In the genomic region with DNA sequence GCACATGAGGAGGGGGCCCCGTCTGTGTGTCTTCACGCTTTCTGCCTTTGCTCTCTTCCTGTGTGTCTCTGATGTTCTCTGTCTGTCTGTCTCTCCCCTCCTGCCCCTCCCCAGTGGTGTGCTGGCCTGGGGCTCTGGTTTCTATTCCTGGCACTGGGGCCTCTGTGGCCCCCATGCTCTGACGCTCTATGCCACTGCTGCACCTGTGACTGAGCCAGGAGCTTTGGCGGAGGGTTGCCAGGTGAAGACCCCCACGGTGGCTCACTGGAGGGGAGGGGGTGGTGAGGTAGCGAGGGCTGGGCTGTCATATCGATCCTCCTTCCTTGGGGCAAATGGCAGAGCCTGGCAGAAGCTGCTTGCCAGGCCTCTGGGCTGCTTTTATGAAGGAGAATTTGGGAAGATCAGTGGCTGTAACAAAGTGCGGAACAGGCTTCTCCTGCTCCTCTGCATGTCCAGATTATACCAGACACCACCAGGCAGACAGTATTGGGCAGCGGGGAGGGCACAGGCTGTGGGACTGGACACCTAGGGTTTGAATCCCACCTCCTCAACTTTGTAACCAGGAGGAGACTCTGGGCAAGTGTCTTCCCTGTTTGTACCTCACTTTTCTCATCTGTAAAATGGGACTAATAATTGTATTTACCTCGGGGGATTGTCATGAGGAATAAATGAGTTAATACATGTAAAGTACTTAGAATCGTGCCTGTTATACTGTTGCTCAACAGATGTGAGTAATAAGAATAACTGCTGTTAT, we compare ENCODE assay signal across 14 cellular contexts. TPM values are rescaled to one million over a fixed set of nuclear protein-coding genes. Genes with fewer than 3 reads are reported as not detected.
DNase-seq lines count a peak whose midpoint lies in the region; FAIRE-seq and TF ChIP-seq lines count a peak whose summit lies in the region.
"Had no signal": no experiment of that assay in that cellular context is flagged by ENCODE, and none has a peak within 500 bp of the region (broad histone marks: within the 10 kb centered on the region; RNA-seq: fewer than 3 reads in every experiment).

No MANE protein-coding gene starts in this region.

- no peak overlapping the region for H2BK12ac ChIP-seq in H1 (ENCODE audit: low read depth, low read length)

- no peak overlapping the region for H3K23ac ChIP-seq in H1 (ENCODE audit: insufficient read length)

- H2BK120ac ChIP-seq in H1 (replicated peaks; ENCODE audit: low read depth, low read length) = no peak overlapping the region

- peaks cover 11 to 24% (median 17%) of the 10 kb centered on the region in 10 experiments for H3K4me1 ChIP-seq in BLaER1 treated with 17β-estradiol and CSF1 and Interleukin-3, amounts not matched to agents 10 nM and 100 nM
- H3K4me1 ChIP-seq in DOHH2 (ENCODE audit: control insufficient read depth, low read length) = peaks cover 27% of the 10 kb centered on the region
- no peaks in the 10 kb centered on the region; a peak in 2 of 7 replicates for H3K4me1 ChIP-seq in H1 (replicated peaks in 1 of 4; ENCODE audit: control insufficient read depth in 3 of 4, insufficient read depth in 4 of 4, low read length in 3 of 4)
- H3K4me1 ChIP-seq in ovary (ENCODE audit: insufficient read depth) = no peaks in the 10 kb centered on the region

- no peaks in the 10 kb centered on the region for H3K23me2 ChIP-seq in H1 (ENCODE audit: low read depth, low read length)

- TF ChIP-seq RAD21 in H1 (IDR thresholded peaks at IDR 0.05 in 1 of 2, conservative IDR thresholded peaks at IDR 0.05 in 1 of 2; ENCODE audit: low read depth in 2 of 2, low read length in 2 of 2) = no peak

- H4K91ac ChIP-seq in H1 (replicated peaks; ENCODE audit: insufficient read length, low read length) = no peak overlapping the region

- H3K4me1 Mint-ChIP-seq in nephron progenitor cell = peaks cover 75% of the 10 kb centered on the region

- peaks cover 4% of the 10 kb centered on the region for H3K27me3 Mint-ChIP-seq in nephron progenitor cell (ENCODE audit: low read depth, poor library complexity)

- peak overlapping the region in 9 of 11 experiments; percentile 26 to 80 (median 62); a peak in 16 of 22 replicates for H3K4me2 ChIP-seq in BLaER1 treated with 17β-estradiol and CSF1 and Interleukin-3, amounts not matched to agents 10 nM and 100 nM
- H3K4me2 ChIP-seq in DOHH2 (ENCODE audit: low read length) (peak overlapping the region; percentile 23; the same call in 1 of the 2 replicates), H1 (ENCODE audit: insufficient read depth in 1 of 2, low read depth in 2 of 2, low read length in 2 of 2) (no peak overlapping the region)
- H3K4me2 ChIP-seq: KMS-11 had no signal

- no peaks in the 10 kb centered on the region for H3K9me2 ChIP-seq in DOHH2 (replicated peaks; ENCODE audit: control insufficient read depth, low read length)

- H2BK5ac ChIP-seq in H1 (ENCODE audit: low read depth, low read length) = no peak overlapping the region

- H3K9me3 Mint-ChIP-seq in nephron progenitor cell = no peaks in the 10 kb centered on the region
- H3K9me3 Mint-ChIP-seq: HFFc6 had no signal

- H3K27me3 ChIP-seq in BLaER1 treated with 17β-estradiol and CSF1 and Interleukin-3, amounts not matched to agents 10 nM and 100 nM = no peaks in the 10 kb centered on the region
- no peaks in the 10 kb centered on the region for H3K27me3 ChIP-seq in DOHH2 (ENCODE audit: control insufficient read depth, low read length)
- no peaks in the 10 kb centered on the region for H3K27me3 ChIP-seq in H1 (replicated peaks in 1 of 4; ENCODE audit: control insufficient read depth in 3 of 4, extremely low read depth in 1 of 4, insufficient read depth in 3 of 4, low read length in 3 of 4)
- H3K27me3 ChIP-seq in ovary = no peaks in the 10 kb centered on the region

- FAIRE-seq in H1 (lab: Jason Lieb, UNC) = no peak

- no peak for TF ChIP-seq POLR2A in H1 (IDR thresholded peaks at IDR 0.05; ENCODE audit: control extremely low read depth in 1 of 2, low read depth in 2 of 2, low read length in 2 of 2)
- TF ChIP-seq POLR2A in ovary (IDR thresholded peaks at IDR 0.05) = no peak

- peak overlapping the region; percentile 64 for H3K27ac Mint-ChIP-seq in nephron progenitor cell
- H3K27ac Mint-ChIP-seq: HFFc6 had no signal

- H3K9ac ChIP-seq in BLaER1 treated with 17β-estradiol and CSF1 and Interleukin-3, amounts not matched to agents 10 nM and 100 nM = peak overlapping the region in 4 of 11 experiments; percentile 23 to 47 (median 25); a peak in 2 of 22 replicates
- no peak overlapping the region for H3K9ac ChIP-seq in H1 (replicated peaks in 1 of 4; ENCODE audit: extremely low read depth in 1 of 4, low read depth in 3 of 4, low read length in 3 of 4)
- H3K9ac ChIP-seq: KMS-11 had no signal

- H3K79me2 ChIP-seq in DOHH2 (ENCODE audit: control insufficient read depth, low read length) = no peaks in the 10 kb centered on the region
- H3K79me2 ChIP-seq in H1 (ENCODE audit: control insufficient read depth in 1 of 2, insufficient read depth in 2 of 2, low read length in 2 of 2) = no peaks in the 10 kb centered on the region

- DNase-seq in H1 (ENCODE audit: low read depth in 1 of 2, low spot score in 2 of 2) = no peak
- no peak for DNase-seq in nephron progenitor cell
- DNase-seq in ovary = no peak
- no peak for DNase-seq in SIG-M5 (lab: John Stamatoyannopoulos, UW)
- DNase-seq in SK-N-DZ (ENCODE audit: low spot score) = no peak
- DNase-seq: C1 segment of cervical spinal cord, EL, HFFc6, NCI-H1417 treated with DMSO at 0.1 percent for 48 hours, NCI-H2029 treated with DMSO at 0.1 percent for 48 hours, SHP77 treated with DMSO at 0.1 percent for 48 hours had no signal

- H3K9me3 ChIP-seq in BLaER1 treated with 17β-estradiol and CSF1 and Interleukin-3, amounts not matched to agents 10 nM and 100 nM (replicated peaks in 1 of 11) = no peaks in the 10 kb centered on the region
- H3K9me3 ChIP-seq in DOHH2 (ENCODE audit: control insufficient read depth, insufficient read depth, low read length) = no peaks in the 10 kb centered on the region
- no peaks in the 10 kb centered on the region for H3K9me3 ChIP-seq in H1 (ENCODE audit: insufficient read depth in 2 of 2, low read depth in 1 of 2, low read length in 1 of 2)
- no peaks in the 10 kb centered on the region for H3K9me3 ChIP-seq in ovary

- no peak overlapping the region for H3K4ac ChIP-seq in H1 (replicated peaks; ENCODE audit: insufficient read length, low read depth, low read length)

- H4K8ac ChIP-seq in H1 (ENCODE audit: extremely low read depth, insufficient read depth, low read length) = no peak overlapping the region

- CTCF ChIA-PET in H1 (lab: Charles Lee; ENCODE audit: partially characterized antibody) = interaction anchor here (1.2 to 2.8 kb wide), 3 partner anchors 10 to 56 kb away, joined by 3 to 14 read pairs (median 3); no protein-coding TSS in a partner anchor

- no peaks in the 10 kb centered on the region for H4K20me1 ChIP-seq in BLaER1 treated with 17β-estradiol and CSF1 and Interleukin-3, amounts not matched to agents 10 nM and 100 nM
- H4K20me1 ChIP-seq in DOHH2 (ENCODE audit: control insufficient read depth, insufficient read depth, low read depth, low read length) = no peaks in the 10 kb centered on the region
- no peaks in the 10 kb centered on the region for H4K20me1 ChIP-seq in H1 (replicated peaks in 1 of 2; ENCODE audit: control insufficient read depth in 1 of 2, insufficient read depth in 2 of 2, low read length in 2 of 2)

- H3K4me3 ChIP-seq in BLaER1 treated with 17β-estradiol and CSF1 and Interleukin-3, amounts not matched to agents 10 nM and 100 nM = no peak overlapping the region
- H3K4me3 ChIP-seq in DOHH2 (ENCODE audit: low read length) (no peak overlapping the region), H1 (ENCODE audit: extremely low read depth in 1 of 4, insufficient read depth in 2 of 4, low read depth in 3 of 4, low read length in 4 of 4) (no peak overlapping the region), ovary (no peak overlapping the region)

- no peak overlapping the region for H3K14ac ChIP-seq in H1 (ENCODE audit: insufficient read length)

- H3K27ac ChIP-seq in BLaER1 treated with 17β-estradiol and CSF1 and Interleukin-3, amounts not matched to agents 10 nM and 100 nM = peak overlapping the region in 1 of 11 experiments; percentile 14; a peak in 1 of 22 replicates
- H3K27ac ChIP-seq in DOHH2 (ENCODE audit: low read depth, low read length) (no peak overlapping the region), H1 (ENCODE audit: low read depth, low read length) (no peak overlapping the region), ovary (no peak overlapping the region)
- H3K27ac ChIP-seq: KMS-11 had no signal

- no peak overlapping the region for H3K56ac ChIP-seq in H1 (replicated peaks; ENCODE audit: insufficient read length, low read depth, low read length)

- H4K5ac ChIP-seq in H1 (ENCODE audit: insufficient read length, low read depth, low read length) = no peak overlapping the region

- no peaks in the 10 kb centered on the region for H3K36me3 ChIP-seq in BLaER1 treated with 17β-estradiol and CSF1 and Interleukin-3, amounts not matched to agents 10 nM and 100 nM
- no peaks in the 10 kb centered on the region for H3K36me3 ChIP-seq in DOHH2 (ENCODE audit: control insufficient read depth, low read length)
- no peaks in the 10 kb centered on the region for H3K36me3 ChIP-seq in H1 (ENCODE audit: control insufficient read depth in 2 of 4, insufficient read depth in 4 of 4, low read length in 3 of 4)
- H3K36me3 ChIP-seq in ovary = no peaks in the 10 kb centered on the region

- no peak overlapping the region for H2BK15ac ChIP-seq in H1 (ENCODE audit: low read length)

- H2AFZ ChIP-seq in H1 (ENCODE audit: low read length) = no peak overlapping the region

- intact Hi-C loops in ovary (cut with DNase I) = no loop called here

- no peaks in the 10 kb centered on the region for H3F3A ChIP-seq in DOHH2 (ENCODE audit: control insufficient read depth, insufficient read depth)

- H3K4me3 Mint-ChIP-seq in nephron progenitor cell = no peak overlapping the region
- H3K4me3 Mint-ChIP-seq: HFFc6 had no signal

- POLR2A ChIA-PET in H1 (lab: Charles Lee; ENCODE audit: partially characterized antibody) = no interaction called here

- 83% methylated on average over 10 of the region's 11 CpGs; no CpG with 5 or more reads in 1 of the 2 experiments for WGBS in H1 (ENCODE audit: extremely low coverage in 1 of 2, insufficient coverage in 1 of 2, insufficient read length in 1 of 2, insufficient replicate concordance in 2 of 2, low coverage in 1 of 2, low lambda C conversion rate in 2 of 2, missing lambda C conversion rate in 1 of 2), 2 experiments
- WGBS in ovary, 3 donors = 62 to 77% (median 66%) methylated on average over 10 to 11 of the region's 11 CpGs

- no peak for TF ChIP-seq EP300 in H1 (IDR thresholded peaks at IDR 0.05; ENCODE audit: borderline replicate concordance in 1 of 2, low read depth in 2 of 2, low read length in 2 of 2)
- TF ChIP-seq EP300 in ovary (IDR thresholded peaks at IDR 0.05) = no peak

- H2AK5ac ChIP-seq in H1 (ENCODE audit: low read depth, low read length) = no peak overlapping the region

- H3K36me3 Mint-ChIP-seq in nephron progenitor cell (ENCODE audit: low read depth) = no peaks in the 10 kb centered on the region

- no peak overlapping the region for H3K18ac ChIP-seq in H1 (ENCODE audit: extremely low read depth, low read length)

- no peak for TF ChIP-seq CTCF in DOHH2 (IDR thresholded peaks at IDR 0.05; ENCODE audit: low read depth, low read length, poor library complexity, severe bottlenecking)
- TF ChIP-seq CTCF in H1 (IDR thresholded peaks at IDR 0.05; ENCODE audit: control extremely low read depth in 1 of 3, insufficient read depth in 1 of 3, low read depth in 1 of 3, low read length in 3 of 3) = no peak
- TF ChIP-seq CTCF in nephron progenitor cell (IDR thresholded peaks at IDR 0.05) = no peak
- TF ChIP-seq CTCF in ovary (IDR thresholded peaks at IDR 0.05) = no peak

- no peaks in the 10 kb centered on the region for H3K79me1 ChIP-seq in H1 (ENCODE audit: low read depth, low read length)

- no peak overlapping the region for H2BK20ac ChIP-seq in H1 (ENCODE audit: low read length)

RNA-seq across cellular contexts. Expression of a gene that starts 24.9 kb away (rescaled TPM):
- total RNA-seq in H1 (2021; fragmentation: NEBNext Ultra II Directional; extraction: Animal tissue kit (Norgen Biotek cat#: 25700)) = 119 and 120 TPM in 2 replicates
- polyA plus RNA-seq in H1 (2011; rRNA removed) = 27.7 and 42.5 TPM in 2 replicates
- polyA plus RNA-seq in H1 (2011; cell fraction: cytosol; rRNA removed) = 45.8 TPM
- 101 TPM for polyA plus RNA-seq in H1 (2011; cell fraction: nucleus; rRNA removed)
- polyA plus RNA-seq in H1 (2012, experiment 1 of 2) = 76.6 to 117 TPM (median 91.0 TPM) in 4 replicates
- 11.0 TPM for polyA plus RNA-seq in H1 (2012, experiment 2 of 2)
- 160 TPM for polyA plus RNA-seq in H1 (2013, experiment 1 of 2)
- 158 TPM for polyA plus RNA-seq in H1 (2013, experiment 2 of 2)
- polyA minus RNA-seq in H1 (2011; rRNA and poly(A)+ RNA removed) = 69.2 and 75.1 TPM in 2 replicates
- 31.0 TPM for polyA minus RNA-seq in H1 (2011; cell fraction: cytosol; rRNA and poly(A)+ RNA removed)
- 169 TPM for polyA minus RNA-seq in H1 (2011; cell fraction: nucleus; rRNA and poly(A)+ RNA removed)
- 10 to 100 TPM; 30.0 to 58.7 (median 53.5) TPM for total RNA-seq in ovary
- polyA plus RNA-seq in ovary = 10 to 100 TPM; 33.9 to 75.1 TPM
- polyA plus RNA-seq in SK-N-DZ (2014; cell fraction: cytosol; rRNA removed) = 102 TPM in 2 replicates
- polyA plus RNA-seq in SK-N-DZ (2014; cell fraction: nucleus; rRNA removed) = 74.8 and 92.0 TPM in 2 replicates

Comparison
In these comparisons a context has a peak if more than half of its experiments do, and no peak if none do; other contexts are left out.
1. H3K4me2 ChIP-seq: peak in BLaER1 treated with 17β-estradiol and CSF1 and Interleukin-3, amounts not matched to agents 10 nM and 100 nM (9 of 11) and DOHH2 (single experiment); none in H1 (0 of 2).